Comparison of ENCODE assay signal across 9 cellular contexts in the genomic region with DNA sequence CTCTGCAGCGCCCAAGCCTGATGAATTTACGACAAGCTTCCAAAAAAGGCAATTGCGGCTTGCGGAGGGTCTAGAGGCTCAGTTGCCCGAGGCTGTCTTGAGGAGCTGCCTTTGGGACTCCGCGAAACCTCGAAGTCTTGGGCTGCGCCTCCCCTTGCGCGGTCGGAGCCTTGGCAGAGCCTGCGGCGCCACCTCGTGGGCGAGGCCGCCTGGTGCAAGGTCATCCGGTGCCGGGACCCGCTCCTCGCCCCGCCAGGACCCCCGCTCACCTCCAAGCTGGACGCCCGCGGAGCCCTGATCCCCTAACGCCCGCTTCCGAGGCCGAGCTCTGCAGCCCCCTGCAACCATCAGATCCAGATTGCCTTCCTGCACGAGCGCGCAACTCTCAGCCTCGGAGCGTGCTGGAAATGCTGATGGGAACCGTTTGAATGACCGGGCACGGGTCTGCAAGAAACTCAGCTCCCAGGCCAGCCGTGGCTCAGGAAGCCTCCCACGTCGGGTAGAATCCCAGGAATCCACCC.
DNase-seq lines count a peak whose midpoint lies in the region; ATAC-seq and TF ChIP-seq lines count a peak whose summit lies in the region.
"Had no signal": no experiment of that assay in that cellular context is flagged by ENCODE, and none has a peak within 500 bp of the region (broad histone marks: within the 10 kb centered on the region; RNA-seq: fewer than 3 reads in every experiment).

No MANE protein-coding gene starts in this region.

- no peak overlapping the region for H3K27ac ChIP-seq in C4-2B
- H3K27ac ChIP-seq: skin epidermis had no signal

- peak; percentile 84 for ATAC-seq in GM19351 (IDR thresholded peaks at IDR 0.05; ENCODE audit: unreplicated experiment)

- TF ChIP-seq CTCF in C4-2B (conservative IDR thresholded peaks at IDR 0.05) = peak; percentile 91

- peak; percentile 45 for DNase-seq in NOMO-1 treated with DMSO at 0.1 percent for 48 hours (lab: John Stamatoyannopoulos, UW; ENCODE audit: unreplicated experiment)
- peak; percentile 71 for DNase-seq in astrocyte of the hippocampus (ENCODE audit: low read depth, low spot score)
- peak; percentile 92 for DNase-seq in iPS-NIHi11 (ENCODE audit: low spot score)
- DNase-seq in stimulated activated CD4-positive, alpha-beta T cell treated with anti-CD3 and anti-CD28 coated beads, Interleukin-2, amount 100 ng/mL, for 48 hours = peak; percentile 39 to 55
- no peak for DNase-seq in NK-92 (lab: John Stamatoyannopoulos, UW; ENCODE audit: unreplicated experiment)
- no peak for DNase-seq in NCI-H1694 (lab: John Stamatoyannopoulos, UW)

Comparison
In these comparisons a context has a peak if more than half of its experiments do, and no peak if none do; other contexts are left out.
1. DNase-seq: peak in NOMO-1 treated with DMSO at 0.1 percent for 48 hours (single experiment), astrocyte of the hippocampus (single experiment), iPS-NIHi11 (single experiment) and stimulated activated CD4-positive, alpha-beta T cell treated with anti-CD3 and anti-CD28 coated beads, Interleukin-2, amount 100 ng/mL, for 48 hours (2 of 2); none in NK-92 (single experiment) and NCI-H1694 (single experiment).